In the genomic region with DNA sequence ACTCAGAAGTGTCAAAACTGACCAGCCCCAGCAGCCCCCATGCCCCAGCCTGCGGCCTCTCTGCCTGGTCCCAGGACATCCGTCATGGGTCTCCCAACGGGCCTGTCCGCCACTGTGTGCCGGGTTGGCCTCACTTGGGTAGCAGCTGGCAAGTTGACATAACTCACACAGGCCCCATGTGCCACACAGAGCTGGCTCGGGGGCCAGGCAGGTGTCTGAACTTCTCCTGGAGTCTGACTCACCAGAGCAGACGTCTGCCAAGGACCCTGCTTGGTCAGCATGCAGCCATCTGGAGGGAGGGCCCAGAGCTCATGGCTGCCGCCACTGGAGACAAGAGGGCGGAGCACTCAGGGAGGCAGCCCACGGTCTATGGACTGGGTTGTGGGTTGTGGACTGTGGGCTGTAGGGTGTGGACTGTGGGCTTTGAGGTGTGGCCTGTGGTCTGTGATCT, we compare ENCODE assay signal across 12 cellular contexts. TPM values are rescaled to one million over a fixed set of nuclear protein-coding genes. Genes with fewer than 3 reads are reported as not detected.
DNase-seq lines count a peak whose midpoint lies in the region; ATAC-seq, FAIRE-seq and TF ChIP-seq lines count a peak whose summit lies in the region.
"Had no signal": no experiment of that assay in that cellular context is flagged by ENCODE, and none has a peak within 500 bp of the region (broad histone marks: within the 10 kb centered on the region; RNA-seq: fewer than 3 reads in every experiment).

No MANE protein-coding gene starts in this region.

- H3K27me3 ChIP-seq in GM23248 (replicated peaks; ENCODE audit: insufficient read depth) (peaks cover 4% of the 10 kb centered on the region; the same call in 1 of the 2 replicates), brain microvascular endothelial cell (replicated peaks) (peaks cover 21% of the 10 kb centered on the region)

- ATAC-seq in GM19023 (IDR thresholded peaks at IDR 0.05; ENCODE audit: unreplicated experiment): no peak

- H3K4me2 ChIP-seq in GM23248 (ENCODE audit: unreplicated experiment): no peak overlapping the region

- no peaks in the 10 kb centered on the region for H3K4me1 ChIP-seq in GM23248 (ENCODE audit: insufficient read depth)
- peaks cover 0 to 5% of the 10 kb centered on the region in 2 donors for H3K4me1 ChIP-seq in kidney (ENCODE audit: control insufficient read depth in 1 of 2, insufficient read depth in 1 of 2, low read depth in 1 of 2, low read length in 2 of 2)

- H3K79me2 ChIP-seq in GM23248 (ENCODE audit: insufficient read depth): no peaks in the 10 kb centered on the region

- H3K36me3 ChIP-seq in GM23248 (ENCODE audit: low read depth) (no peaks in the 10 kb centered on the region), kidney (ENCODE audit: control insufficient read depth in 1 of 2, insufficient read depth in 2 of 2, low read length in 2 of 2) (no peaks in the 10 kb centered on the region), brain microvascular endothelial cell (replicated peaks) (no peaks in the 10 kb centered on the region)
- H3K36me3 ChIP-seq: esophagus muscularis mucosa, tibial nerve had no signal

- no peak overlapping the region for H3K4me3 ChIP-seq in AG10803 (ENCODE audit: low read length)
- no peak overlapping the region for H3K4me3 ChIP-seq in GM23248
- no peak overlapping the region for H3K4me3 ChIP-seq in kidney (ENCODE audit: low read length in 2 of 2)
- H3K4me3 ChIP-seq in brain microvascular endothelial cell (ENCODE audit: low read depth, low read length): no peak overlapping the region

- no peak overlapping the region for H2AFZ ChIP-seq in GM23248

- no peaks in the 10 kb centered on the region for H3K9me2 ChIP-seq in GM23248 (ENCODE audit: insufficient read depth)

- no peaks in the 10 kb centered on the region for H4K20me1 ChIP-seq in GM23248 (ENCODE audit: insufficient read depth)

- H3K9me3 ChIP-seq in GM23248 (ENCODE audit: low read depth) (no peaks in the 10 kb centered on the region), kidney (ENCODE audit: control insufficient read depth in 1 of 2, low read length in 2 of 2) (no peaks in the 10 kb centered on the region)
- H3K9me3 ChIP-seq: esophagus muscularis mucosa, tibial nerve had no signal

- intact Hi-C loops in kidney (cut with DNase I): no loop called here

- DNase-seq in AG10803 (ENCODE audit: low read depth) (peak; percentile 30), GM23248 (peak; percentile 32), amniotic epithelial cell (ENCODE audit: low read depth) (peak; percentile 21), kidney (peak; percentile 80), brain microvascular endothelial cell (no peak), CD1c-positive myeloid dendritic cell (ENCODE audit: extremely low spot score) (no peak)
- DNase-seq in stimulated activated CD4-positive, alpha-beta T cell treated with anti-CD3 and anti-CD28 coated beads, Interleukin-2, amount 100 ng/mL, for 48 hours: no peak
- DNase-seq: DND-41 had no signal

- 88 to 96% methylated on average over 10 of the region's 10 CpGs for WGBS in GM23248 (ENCODE audit: low coverage in 1 of 2, low lambda C conversion rate in 2 of 2, missing lambda C conversion rate in 2 of 2), 2 experiments

- H3F3A ChIP-seq in GM23248 (ENCODE audit: insufficient read depth): no peaks in the 10 kb centered on the region

- in situ Hi-C loops in GM23248 (cut with MboI): no loop called here
- in situ Hi-C loops in brain microvascular endothelial cell (cut with HindIII; ENCODE audit: low pct_ligation_motif_present, low sequenced_read_pairs): no loop called here

- no peak overlapping the region for H3K9ac ChIP-seq in GM23248
- H3K9ac ChIP-seq in kidney (ENCODE audit: low read length in 2 of 2): no peak overlapping the region

- TF ChIP-seq CTCF in AG10803 (conservative IDR thresholded peaks at IDR 0.05; ENCODE audit: low read length) (no peak), kidney (IDR thresholded peaks at IDR 0.05; ENCODE audit: borderline replicate concordance, extremely low read depth, insufficient read depth) (no peak), brain microvascular endothelial cell (IDR thresholded peaks at IDR 0.05; ENCODE audit: low read depth, low read length, missing control alignments) (no peak)

- no peak overlapping the region for H3K27ac ChIP-seq in GM23248
- H3K27ac ChIP-seq in kidney (ENCODE audit: low read depth in 2 of 2, low read length in 2 of 2): no peak overlapping the region
- no peak overlapping the region for H3K27ac ChIP-seq in brain microvascular endothelial cell

- FAIRE-seq in kidney (lab: Jason Lieb, UNC): no peak

RNA-seq across cellular contexts. Expression of gene TMEM255B, which starts 32.0 kb away (rescaled TPM):
- 7.7 TPM in 1 of 2 replicates, not detected in the other for total RNA-seq in GM23248 (2014; rRNA removed; shearing (Covaris generic))
- polyA plus RNA-seq in GM23248 (2016; fragmentation: Nextera tagmentation; extraction: Ambion mirVana) (6.8 and 8.2 TPM in 2 replicates), kidney (ENCODE audit: insufficient read depth, low read depth, low replicate concordance) (11.9 TPM)
- 29.3 TPM for total RNA-seq in kidney

RNA-seq across cellular contexts. Expression of gene GRK1, which starts 60.0 kb away (rescaled TPM):
- not detected in 2 replicates for total RNA-seq in GM23248 (2014; rRNA removed; shearing (Covaris generic))
- not detected in 2 replicates for polyA plus RNA-seq in GM23248 (2016; fragmentation: Nextera tagmentation; extraction: Ambion mirVana)
- not detected for total RNA-seq in kidney
- not detected for polyA plus RNA-seq in kidney (ENCODE audit: insufficient read depth, low read depth, low replicate concordance)
- total RNA-seq: activated T-helper 1 cell treated with anti-CD3 and anti-CD28 coated beads, Interleukin-12 subunit alpha, Interleukin-12 subunit beta, Interleukin-2, Interleukin-4 antibody, amounts not matched to agents 30 ng/mL and 10 ng/mL and 1 ng/mL, durations not matched to agents 14 hours and 24 hours and 36 hours; tibial nerve had no signal

Comparison
In these comparisons a context has a peak if more than half of its experiments do, and no peak if none do; other contexts are left out.
1. DNase-seq: peak in AG10803 (single experiment), GM23248 (single experiment), amniotic epithelial cell (single experiment) and kidney (single experiment); none in brain microvascular endothelial cell (single experiment), CD1c-positive myeloid dendritic cell (single experiment) and stimulated activated CD4-positive, alpha-beta T cell treated with anti-CD3 and anti-CD28 coated beads, Interleukin-2, amount 100 ng/mL, for 48 hours (0 of 2).